9 cellular contexts compared by ENCODE assay signal in genomic region chr2:225748606-225749005, GRCh38.
"Had no signal": no experiment of that assay in that cellular context is flagged by ENCODE, and none has a peak within 500 bp of the region (broad histone marks: within the 10 kb centered on the region; RNA-seq: fewer than 3 reads in every experiment).

No MANE protein-coding gene starts in this region.

- H3K27ac ChIP-seq: HL-60 had no signal

- ATAC-seq: HCT116, HepG2 had no signal

- H3K27me3 Mint-ChIP-seq: IgD-negative memory B cell had no signal

- H3K4me1 ChIP-seq: HAP-1 had no signal

- H3K9me3 ChIP-seq: HAP-1 had no signal

- H3K4me3 ChIP-seq: HAP-1 had no signal

- DNase-seq: GOT3, H7, HFFc6, KBM-7 had no signal

- H3K27ac Mint-ChIP-seq: HFFc6 had no signal

- H3K36me3 Mint-ChIP-seq: IgD-negative memory B cell had no signal

- H3K4me3 Mint-ChIP-seq: HFFc6, IgD-negative memory B cell had no signal

- H3K36me3 ChIP-seq: HAP-1 had no signal

- H3K4me1 Mint-ChIP-seq: IgD-negative memory B cell had no signal
